Comparison of ENCODE assay signal across 15 cellular contexts in genomic region chr4:56289934-56290333, GRCh38.
DNase-seq lines count a peak whose midpoint lies in the region; ATAC-seq and TF ChIP-seq lines count a peak whose summit lies in the region.
"Had no signal": no experiment of that assay in that cellular context is flagged by ENCODE, and none has a peak within 500 bp of the region (broad histone marks: within the 10 kb centered on the region; RNA-seq: fewer than 3 reads in every experiment).

No MANE protein-coding gene starts in this region.

- peaks cover 8% of the 10 kb centered on the region for H3K9me3 Mint-ChIP-seq in activated CD4-positive, alpha-beta T cell treated with anti-CD3 and anti-CD28 coated beads for 36 hours (ENCODE audit: low read depth)
- H3K9me3 Mint-ChIP-seq in effector memory CD8-positive, alpha-beta T cell = no peaks in the 10 kb centered on the region

- peak overlapping the region; percentile 15 for H3K27ac Mint-ChIP-seq in activated CD4-positive, alpha-beta T cell treated with anti-CD3 and anti-CD28 coated beads for 36 hours
- H3K27ac Mint-ChIP-seq in effector memory CD8-positive, alpha-beta T cell = peak overlapping the region in 1 of 2 donors; percentile 52
- H3K27ac Mint-ChIP-seq: stimulated activated naive CD8-positive, alpha-beta T cell treated with anti-CD3 and anti-CD28 coated beads, Interleukin-15, Interleukin-2, amounts not matched to agents 100 ng/mL and 50 ng/mL, for 24 hours had no signal

- no peak for ATAC-seq in activated CD4-positive, alpha-beta T cell treated with anti-CD3 and anti-CD28 coated beads for 36 hours
- ATAC-seq in effector memory CD8-positive, alpha-beta T cell (replicated peaks) = no peak
- ATAC-seq in omental fat pad (ENCODE audit: low FRiP score) = peak; percentile 37
- ATAC-seq: body of pancreas had no signal

- no peaks in the 10 kb centered on the region for H4K20me1 ChIP-seq in Karpas-422 (ENCODE audit: insufficient read depth, low read depth, low read length)

- no peak for DNase-seq in activated CD4-positive, alpha-beta T cell treated with anti-CD3 and anti-CD28 coated beads for 36 hours
- DNase-seq in activated CD4-positive, alpha-beta T cell treated with anti-CD3 and anti-CD28 coated beads, Interleukin-2, amount 50 U/mL, for 48 hours = no peak
- DNase-seq in Karpas-422 (no peak), omental fat pad (ENCODE audit: low spot score) (no peak), NCI-H82 treated with DMSO at 0.1 percent for 48 hours (lab: John Stamatoyannopoulos, UW; ENCODE audit: unreplicated experiment) (no peak), NCI-H146 (lab: John Stamatoyannopoulos, UW) (no peak), cerebellum (ENCODE audit: low spot score) (no peak)
- no peak for DNase-seq in effector memory CD8-positive, alpha-beta T cell
- DNase-seq: body of pancreas; erythroblast; NCI-H1105; NCI-H82; nucleus accumbens; stimulated activated CD4-positive, alpha-beta T cell treated with anti-CD3 and anti-CD28 coated beads, Interleukin-2, amount 100 ng/mL, for 48 hours had no signal

- no peaks in the 10 kb centered on the region for H3K4me1 ChIP-seq in Karpas-422 (ENCODE audit: low read length)
- H3K4me1 ChIP-seq: body of pancreas had no signal

- intact Hi-C loops in activated CD4-positive, alpha-beta T cell treated with anti-CD3 and anti-CD28 coated beads for 36 hours (cut with DNase I, micrococcal nuclease) = no loop called here

- no peaks in the 10 kb centered on the region for H3K36me3 Mint-ChIP-seq in activated CD4-positive, alpha-beta T cell treated with anti-CD3 and anti-CD28 coated beads for 36 hours (ENCODE audit: low read depth)
- H3K36me3 Mint-ChIP-seq in effector memory CD8-positive, alpha-beta T cell (ENCODE audit: insufficient read depth) = peaks cover 2% of the 10 kb centered on the region

- TF ChIP-seq CTCF in omental fat pad (IDR thresholded peaks at IDR 0.05) = no peak

- no peaks in the 10 kb centered on the region for H3K9me2 ChIP-seq in Karpas-422 (replicated peaks; ENCODE audit: insufficient read depth, low read length)

- H3K4me1 Mint-ChIP-seq in activated CD4-positive, alpha-beta T cell treated with anti-CD3 and anti-CD28 coated beads for 36 hours = peaks cover 14% of the 10 kb centered on the region
- H3K4me1 Mint-ChIP-seq in effector memory CD8-positive, alpha-beta T cell (ENCODE audit: low read depth in 2 of 2) = peaks cover 4 to 8% of the 10 kb centered on the region in 2 donors

- CTCF ChIA-PET in activated CD4-positive, alpha-beta T cell treated with anti-CD3 and anti-CD28 coated beads for 36 hours (lab: Charles Lee) = interaction anchor here (2.3 kb wide), 1 partner anchor 11 kb away, joined by 8 read pairs; no protein-coding TSS in a partner anchor

- peak overlapping the region; percentile 41 for H3K4me2 ChIP-seq in Karpas-422 (ENCODE audit: low read depth, low read length, poor library complexity, severe bottlenecking)

- POLR2A ChIA-PET in activated CD4-positive, alpha-beta T cell treated with anti-CD3 and anti-CD28 coated beads for 36 hours (lab: Charles Lee) = no interaction called here

- no peaks in the 10 kb centered on the region for H3K27me3 ChIP-seq in Karpas-422 (ENCODE audit: low read length)
- H3K27me3 ChIP-seq: body of pancreas had no signal

- peaks cover 2% of the 10 kb centered on the region for H3K27me3 Mint-ChIP-seq in activated CD4-positive, alpha-beta T cell treated with anti-CD3 and anti-CD28 coated beads for 36 hours
- H3K27me3 Mint-ChIP-seq in effector memory CD8-positive, alpha-beta T cell = peaks cover 8 to 30% of the 10 kb centered on the region in 2 donors
- H3K27me3 Mint-ChIP-seq: stimulated activated naive CD8-positive, alpha-beta T cell treated with anti-CD3 and anti-CD28 coated beads, Interleukin-15, Interleukin-2, amounts not matched to agents 100 ng/mL and 50 ng/mL, for 24 hours had no signal

- peak overlapping the region; percentile 9; the same call in 1 of the 2 replicates for H3K4me3 ChIP-seq in Karpas-422 (ENCODE audit: low read length)
- H3K4me3 ChIP-seq: body of pancreas had no signal

- H3K9ac ChIP-seq in Karpas-422 (ENCODE audit: low read length) = no peak overlapping the region

- no peaks in the 10 kb centered on the region for H3K9me3 ChIP-seq in Karpas-422 (ENCODE audit: low read length)
- H3K9me3 ChIP-seq: body of pancreas had no signal

- H3K4me3 Mint-ChIP-seq in activated CD4-positive, alpha-beta T cell treated with anti-CD3 and anti-CD28 coated beads for 36 hours = peak overlapping the region; percentile 22
- H3K4me3 Mint-ChIP-seq in effector memory CD8-positive, alpha-beta T cell = peak overlapping the region; percentile 5 to 37
- H3K4me3 Mint-ChIP-seq: stimulated activated naive CD8-positive, alpha-beta T cell treated with anti-CD3 and anti-CD28 coated beads, Interleukin-15, Interleukin-2, amounts not matched to agents 100 ng/mL and 50 ng/mL, for 24 hours had no signal

- peak overlapping the region; percentile 3; the same call in 1 of the 2 replicates for H2AFZ ChIP-seq in Karpas-422 (ENCODE audit: low read length)

- H3K79me2 ChIP-seq in Karpas-422 (ENCODE audit: low read length) = no peaks in the 10 kb centered on the region

- no peak overlapping the region for H3K27ac ChIP-seq in Karpas-422 (ENCODE audit: low read length)
- H3K27ac ChIP-seq: body of pancreas had no signal

- H3K36me3 ChIP-seq in Karpas-422 (ENCODE audit: insufficient read depth, low read length) = no peaks in the 10 kb centered on the region
